Comparison of ENCODE assay signal across 8 cellular contexts in the genomic region with DNA sequence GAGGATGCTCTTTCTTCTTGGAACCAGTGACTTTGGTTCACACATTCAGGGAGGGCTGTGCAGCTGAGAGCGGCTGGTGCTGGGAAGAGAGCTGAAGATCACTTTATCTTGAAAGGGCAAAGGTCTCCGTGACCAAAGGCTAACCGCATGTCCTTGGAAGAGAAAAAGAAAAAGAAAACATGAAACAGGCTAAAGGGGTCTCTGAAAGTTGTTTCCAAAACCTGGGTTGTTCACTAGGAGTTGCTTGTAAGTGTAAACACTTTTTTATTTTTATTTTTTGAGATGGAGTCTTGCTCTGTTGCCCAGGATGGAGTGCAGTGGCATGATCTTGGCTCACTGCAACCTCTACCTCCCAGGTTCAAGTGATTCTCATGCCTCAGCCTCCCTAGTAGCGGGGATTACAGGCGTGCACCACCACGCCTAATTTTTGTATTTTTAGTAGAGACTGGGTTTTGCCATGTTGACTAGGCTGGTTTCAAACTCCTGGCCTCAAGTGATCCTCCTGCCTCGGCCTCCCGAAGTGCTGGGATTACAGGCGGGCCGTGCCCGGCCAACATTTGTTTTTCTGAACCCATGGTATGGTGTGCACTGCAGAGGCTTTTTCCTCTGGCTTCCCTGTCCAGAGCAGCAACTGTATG.
DNase-seq lines count a peak whose midpoint lies in the region; ATAC-seq, FAIRE-seq and TF ChIP-seq lines count a peak whose summit lies in the region.
"Not testable (repeated sequence)": the region's sequence is repeated elsewhere in the genome, so short reads cannot be mapped to it uniquely, and the experiment has no call there.

No MANE protein-coding gene starts in this region.

- 89% methylated on average over 11 of the region's 11 CpGs for WGBS in body of pancreas, 2 donors
- whole genome bisulfite sequencing in lung, 2 donors: 88 to 92% methylated on average over 11 of the region's 11 CpGs
- 91 to 93% methylated on average over 11 of the region's 11 CpGs for WGBS in pancreas, 2 donors
- WGBS in testis, 2 donors: 52 to 55% methylated on average over 11 of the region's 11 CpGs

- not testable (repeated sequence) for H3K9me2 ChIP-seq in OCI-LY1 (ENCODE audit: low read depth, low read length)

- H3K9ac ChIP-seq in OCI-LY1 (ENCODE audit: low read length) (peak overlapping the region; percentile 76; the same call in 1 of the 2 replicates), fibroblast of lung (ENCODE audit: insufficient read depth, low read length) (peak overlapping the region; percentile 73)

- not testable (repeated sequence) for H2AFZ ChIP-seq in OCI-LY1 (ENCODE audit: low read length)
- H2AFZ ChIP-seq in fibroblast of lung (ENCODE audit: low read length): peak overlapping the region; percentile 2

- H3K27ac ChIP-seq in CD4-positive, alpha-beta memory T cell (ENCODE audit: low read depth, low read length): peak overlapping the region; percentile 97
- peak overlapping the region; percentile 76 for H3K27ac ChIP-seq in OCI-LY1 (ENCODE audit: low read depth, low read length, poor library complexity, severe bottlenecking)
- peak overlapping the region; percentile 87 to 100 (median 98) for H3K27ac ChIP-seq in body of pancreas
- H3K27ac ChIP-seq in fibroblast of lung (ENCODE audit: insufficient read depth, low read length): peak overlapping the region; percentile 98
- H3K27ac ChIP-seq in lung (ENCODE audit: low read depth in 1 of 2, low read length in 1 of 2): peak overlapping the region; percentile 97 to 99
- H3K27ac ChIP-seq in pancreas: peak overlapping the region; percentile 96 to 99 (median 98)
- H3K27ac ChIP-seq in testis: peak overlapping the region; percentile 99 to 100

- DNase-seq in CD4-positive, alpha-beta memory T cell: peak in 1 of 5 donors; percentile 22
- not testable (repeated sequence) for DNase-seq in activated CD4-positive, alpha-beta memory T cell treated with anti-CD3 and anti-CD28 coated beads for 36 hours; body of pancreas; fibroblast of lung (ENCODE audit: low read depth in 2 of 2); lung (ENCODE audit: low spot score); testis
- DNase-seq in pancreas: peak in 1 of 6 donors; percentile 18

- H3K4me3 ChIP-seq in CD4-positive, alpha-beta memory T cell (ENCODE audit: low read length in 2 of 2): peak overlapping the region in 1 of 2 donors; percentile 48
- H3K4me3 ChIP-seq in OCI-LY1 (ENCODE audit: low read depth, low read length, poor library complexity, severe bottlenecking); body of pancreas; fibroblast of lung (replicated peaks in 1 of 4; ENCODE audit: control extremely low read depth in 1 of 4, insufficient read depth in 1 of 4, low read depth in 3 of 4, low read length in 4 of 4); lung; pancreas: not testable (repeated sequence)
- H3K4me3 ChIP-seq in testis: peak overlapping the region in 1 of 2 donors; percentile 11

- not testable (repeated sequence) for H4K20me1 ChIP-seq in OCI-LY1 (ENCODE audit: insufficient read depth, low read length); fibroblast of lung (ENCODE audit: control insufficient read depth, extremely low read depth, insufficient read depth, low read length)

- not testable (repeated sequence) for TF ChIP-seq POLR2A in body of pancreas (IDR thresholded peaks at IDR 0.05); testis (IDR thresholded peaks at IDR 0.05)

- POLR2A ChIA-PET in CD4-positive, alpha-beta memory T cell (lab: Charles Lee; ENCODE audit: partially characterized antibody): interaction anchor here (0.7 to 6.3 kb wide), 14 partner anchors 24 to 273 kb away, joined by 3 to 67 read pairs (median 4); a partner anchor contains a TSS
- POLR2A ChIA-PET in activated CD4-positive, alpha-beta memory T cell treated with anti-CD3 and anti-CD28 coated beads for 36 hours (lab: Charles Lee): interaction anchor here (1.2 kb wide), 1 partner anchor 48 kb away, joined by 4 read pairs; no protein-coding TSS in a partner anchor

- not testable (repeated sequence) for TF ChIP-seq CTCF in OCI-LY1 (IDR thresholded peaks at IDR 0.05; ENCODE audit: low read length); body of pancreas (IDR thresholded peaks at IDR 0.05); fibroblast of lung (conservative IDR thresholded peaks at IDR 0.05 in 1 of 2, IDR thresholded peaks at IDR 0.05 in 1 of 2; ENCODE audit: low read depth in 1 of 2, low read length in 2 of 2); lung (IDR thresholded peaks at IDR 0.05; ENCODE audit: control extremely low read depth, extremely low read depth); pancreas (IDR thresholded peaks at IDR 0.05); testis (IDR thresholded peaks at IDR 0.05)

- intact Hi-C loops in CD4-positive, alpha-beta memory T cell (cut with micrococcal nuclease): loop anchor here (2.0 kb wide), 1 partner anchor 233 kb away; a partner anchor contains a TSS
- intact Hi-C loops in activated CD4-positive, alpha-beta memory T cell treated with anti-CD3 and anti-CD28 coated beads for 36 hours (cut with micrococcal nuclease): loop anchor here (2.0 to 5.0 kb wide), 3 partner anchors 49 to 475 kb away; no protein-coding TSS in a partner anchor
- intact Hi-C loops in body of pancreas (cut with DNase I); pancreas (cut with DNase I): not testable (repeated sequence)
- intact Hi-C loops in testis (cut with DNase I; ENCODE audit: low total_unique reads): loop anchor here (10.0 kb wide), 1 partner anchor 53 kb away; no protein-coding TSS in a partner anchor

- H3K9me3 ChIP-seq in CD4-positive, alpha-beta memory T cell (ENCODE audit: control insufficient read depth in 1 of 2, low read length in 2 of 2); OCI-LY1 (ENCODE audit: low read length); body of pancreas; fibroblast of lung (ENCODE audit: control insufficient read depth, insufficient read depth, low read depth, low read length); lung (ENCODE audit: control insufficient read depth in 2 of 2, insufficient read depth in 1 of 2, low read length in 1 of 2); pancreas; testis: not testable (repeated sequence)

- not testable (repeated sequence) for FAIRE-seq in pancreas (lab: Jason Lieb, UNC)

- peak overlapping the region; percentile 60 to 90 (median 86) for H3K4me3 Mint-ChIP-seq in CD4-positive, alpha-beta memory T cell
- peak overlapping the region; percentile 72 for H3K4me3 Mint-ChIP-seq in activated CD4-positive, alpha-beta memory T cell treated with anti-CD3 and anti-CD28 coated beads for 36 hours

- CTCF ChIA-PET in CD4-positive, alpha-beta memory T cell (lab: Charles Lee; ENCODE audit: partially characterized antibody); activated CD4-positive, alpha-beta memory T cell treated with anti-CD3 and anti-CD28 coated beads for 36 hours (lab: Charles Lee): not testable (repeated sequence)

- not testable (repeated sequence) for H3K27me3 Mint-ChIP-seq in CD4-positive, alpha-beta memory T cell; activated CD4-positive, alpha-beta memory T cell treated with anti-CD3 and anti-CD28 coated beads for 36 hours

- H3K36me3 ChIP-seq in CD4-positive, alpha-beta memory T cell (ENCODE audit: insufficient read depth, low read length); OCI-LY1 (ENCODE audit: insufficient read depth, low read length); body of pancreas (replicated peaks in 1 of 2; ENCODE audit: insufficient read depth in 1 of 2, low read depth in 2 of 2); fibroblast of lung (ENCODE audit: control insufficient read depth, insufficient read depth, low read length); lung (ENCODE audit: control insufficient read depth in 2 of 2, insufficient read depth in 2 of 2, low read length in 2 of 2); pancreas; testis (ENCODE audit: low read depth, missing control alignments): not testable (repeated sequence)

- H3K36me3 Mint-ChIP-seq in CD4-positive, alpha-beta memory T cell; activated CD4-positive, alpha-beta memory T cell treated with anti-CD3 and anti-CD28 coated beads for 36 hours: not testable (repeated sequence)

- H3K9me3 Mint-ChIP-seq in CD4-positive, alpha-beta memory T cell; activated CD4-positive, alpha-beta memory T cell treated with anti-CD3 and anti-CD28 coated beads for 36 hours: not testable (repeated sequence)

- H3K79me2 ChIP-seq in OCI-LY1 (ENCODE audit: insufficient read depth, low read length); fibroblast of lung (ENCODE audit: control insufficient read depth, insufficient read depth, low read length): not testable (repeated sequence)

- H3K27ac Mint-ChIP-seq in CD4-positive, alpha-beta memory T cell: peak overlapping the region; percentile 98 to 99 (median 99)
- H3K27ac Mint-ChIP-seq in activated CD4-positive, alpha-beta memory T cell treated with anti-CD3 and anti-CD28 coated beads for 36 hours: peak overlapping the region; percentile 98

- not testable (repeated sequence) for H3F3A ChIP-seq in OCI-LY1 (ENCODE audit: insufficient read depth, low read length)

- not testable (repeated sequence) for ATAC-seq in body of pancreas; lung (ENCODE audit: insufficient read depth, low FRiP score)
- ATAC-seq in pancreas: peak in 1 of 4 donors; percentile 1

- not testable (repeated sequence) for H3K27me3 ChIP-seq in CD4-positive, alpha-beta memory T cell (ENCODE audit: insufficient read depth, low read length); OCI-LY1 (ENCODE audit: insufficient read depth, low read length); body of pancreas; fibroblast of lung (ENCODE audit: control insufficient read depth, insufficient read depth, low read length); lung (ENCODE audit: control insufficient read depth, insufficient read depth); pancreas; testis

- H3K4me1 Mint-ChIP-seq in CD4-positive, alpha-beta memory T cell: peaks cover 19 to 35% (median 27%) of the 10 kb centered on the region in 4 donors
- peaks cover 14% of the 10 kb centered on the region for H3K4me1 Mint-ChIP-seq in activated CD4-positive, alpha-beta memory T cell treated with anti-CD3 and anti-CD28 coated beads for 36 hours (ENCODE audit: low read depth)

- peaks cover 27% of the 10 kb centered on the region for H3K4me1 ChIP-seq in CD4-positive, alpha-beta memory T cell (ENCODE audit: insufficient read depth, low read length)
- H3K4me1 ChIP-seq in OCI-LY1 (ENCODE audit: insufficient read depth, low read length, severe bottlenecking): peaks cover 15% of the 10 kb centered on the region
- peaks cover 35% of the 10 kb centered on the region for H3K4me1 ChIP-seq in body of pancreas
- peaks cover 17% of the 10 kb centered on the region for H3K4me1 ChIP-seq in fibroblast of lung (ENCODE audit: control insufficient read depth, extremely low read depth, insufficient read depth, low read length)
- H3K4me1 ChIP-seq in lung (ENCODE audit: control insufficient read depth in 2 of 2, insufficient read depth in 2 of 2, low read length in 2 of 2): peaks cover 0 to 17% of the 10 kb centered on the region in 2 donors
- peaks cover 0 to 17% (median 17%) of the 10 kb centered on the region in 3 donors for H3K4me1 ChIP-seq in pancreas
- H3K4me1 ChIP-seq in testis: peaks cover 36% of the 10 kb centered on the region

- H3K4me2 ChIP-seq in OCI-LY1 (ENCODE audit: low read length): not testable (repeated sequence)
- peak overlapping the region; percentile 32 for H3K4me2 ChIP-seq in fibroblast of lung (ENCODE audit: extremely low read depth, insufficient read depth, low read length)
